Comparison of ENCODE assay signal across 1 cellular context in the genomic region with DNA sequence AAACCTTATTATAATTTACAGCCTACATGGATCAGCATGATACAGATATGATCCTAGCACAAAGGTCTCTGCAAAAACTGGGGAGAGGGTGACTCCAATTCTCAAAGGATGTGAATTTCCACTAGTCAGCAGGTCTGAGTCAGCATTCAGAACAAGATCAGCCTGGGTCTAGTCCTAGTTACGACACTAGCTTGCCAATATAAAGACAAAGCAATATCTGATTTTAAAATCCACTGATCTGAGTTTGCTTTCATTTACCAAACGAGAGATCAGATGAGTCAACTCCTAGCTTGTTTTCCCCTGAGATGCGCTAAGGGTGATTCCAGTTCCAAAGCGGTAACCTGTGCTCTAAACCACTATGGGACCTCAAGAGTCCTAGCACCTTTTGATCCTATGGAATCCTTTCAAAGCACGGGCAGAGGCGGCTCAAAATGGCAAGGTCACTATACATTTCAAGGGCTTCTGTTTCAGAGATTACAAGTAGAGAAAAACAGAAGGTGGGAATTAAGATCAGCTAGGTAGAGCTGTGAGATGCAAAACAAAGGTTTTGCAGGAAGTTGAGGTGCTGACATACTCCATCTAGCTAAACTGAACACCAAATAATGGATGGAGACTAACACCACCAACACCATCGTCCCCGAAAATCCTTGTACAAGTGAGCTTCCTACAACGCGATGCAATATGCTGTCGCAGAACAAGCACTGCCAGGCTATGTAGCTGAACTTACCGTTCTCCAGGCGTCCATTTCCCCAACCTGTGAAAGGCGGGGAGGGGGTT.
TF ChIP-seq lines count a peak whose summit lies in the region.

No MANE protein-coding gene starts in this region.

TF ChIP-seq in K562, 482 proteins besides CTCF, POLR2A, EP300 and RAD21 (continued from another document and continues in another):
- TF ChIP-seq, protein P1, sequence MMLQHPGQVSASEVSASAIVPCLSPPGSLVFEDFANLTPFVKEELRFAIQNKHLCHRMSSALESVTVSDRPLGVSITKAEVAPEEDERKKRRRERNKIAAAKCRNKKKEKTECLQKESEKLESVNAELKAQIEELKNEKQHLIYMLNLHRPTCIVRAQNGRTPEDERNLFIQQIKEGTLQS (IDR thresholded peaks at IDR 0.05): peak; percentile 53; the same call in 1 of the 2 replicates
- TF ChIP-seq, protein P1 (CRISPR knock-in tag; conservative IDR thresholded peaks at IDR 0.05): no peak
- TF ChIP-seq NFATC3 (IDR thresholded peaks at IDR 0.05) (no peak), ERF (CRISPR knock-in tag; IDR thresholded peaks at IDR 0.05) (no peak), ZFPM2 (CRISPR knock-in tag; IDR thresholded peaks at IDR 0.05) (no peak), SP2 (IDR thresholded peaks at IDR 0.05; ENCODE audit: extremely low read depth, low read depth, low read length, poor library complexity, severe bottlenecking) (no peak), MCM3 (IDR thresholded peaks at IDR 0.05) (no peak), ZNF316 (IDR thresholded peaks at IDR 0.05) (peak; percentile 99), FOXA3 (CRISPR knock-in tag; conservative IDR thresholded peaks at IDR 0.05 in 1 of 2, IDR thresholded peaks at IDR 0.05 in 1 of 2) (no peak), HDGF (IDR thresholded peaks at IDR 0.05) (no peak), ZNF232 (CRISPR knock-in tag; IDR thresholded peaks at IDR 0.05) (no peak), IFI16 (CRISPR knock-in tag; IDR thresholded peaks at IDR 0.05) (no peak), ASH1L (IDR thresholded peaks at IDR 0.05; ENCODE audit: borderline replicate concordance, low read depth, partially characterized antibody) (no peak), ZNF224 (CRISPR knock-in tag; IDR thresholded peaks at IDR 0.05) (no peak), ZNF175 (CRISPR knock-in tag; IDR thresholded peaks at IDR 0.05; ENCODE audit: low read depth) (no peak), MEF2A (IDR thresholded peaks at IDR 0.05; ENCODE audit: control insufficient read depth, low read depth, low read length) (no peak), MYC (IDR thresholded peaks at IDR 0.05; ENCODE audit: low read depth, low read length) (no peak), MYC (CRISPR knock-in tag; IDR thresholded peaks at IDR 0.05; ENCODE audit: borderline replicate concordance, low read depth) (no peak), LEF1 (IDR thresholded peaks at IDR 0.05) (no peak), CREB1 (IDR thresholded peaks at IDR 0.05) (0 out of 2 replicates have a peak, but pooled peaks have one; percentile 15), CREB1 (CRISPR knock-in tag; IDR thresholded peaks at IDR 0.05) (no peak), ZNF146 (CRISPR knock-in tag; IDR thresholded peaks at IDR 0.05; ENCODE audit: unreplicated experiment) (no peak), GABPB2 (CRISPR knock-in tag; conservative IDR thresholded peaks at IDR 0.05) (no peak), ZBTB9 (CRISPR knock-in tag; IDR thresholded peaks at IDR 0.05) (no peak), SAP30 (IDR thresholded peaks at IDR 0.05; ENCODE audit: borderline replicate concordance, insufficient read depth, low read depth, low read length, poor library complexity, severe bottlenecking) (no peak), NCOA6 (IDR thresholded peaks at IDR 0.05) (no peak), RBM39 (optimal IDR thresholded peaks at IDR 0.05; ENCODE audit: low read depth, low read length) (no peak), KLF16 (IDR thresholded peaks at IDR 0.05) (no peak), SRSF1 (IDR thresholded peaks at IDR 0.05; ENCODE audit: low read depth, low read length) (no peak), ZNF695 (CRISPR knock-in tag; IDR thresholded peaks at IDR 0.05) (no peak), SMARCA4 (IDR thresholded peaks at IDR 0.05) (0 out of 2 replicates have a peak, but pooled peaks have one; percentile 16), RCOR1 (IDR thresholded peaks at IDR 0.05; ENCODE audit: borderline replicate concordance in 1 of 2, low read depth in 2 of 2, low read length in 2 of 2) (no peak), SIN3A (IDR thresholded peaks at IDR 0.05; ENCODE audit: borderline replicate concordance in 2 of 2, control insufficient read depth in 1 of 2, low read depth in 2 of 2, low read length in 2 of 2) (no peak; a peak in 1 of 4 replicates), PPARD (CRISPR knock-in tag; IDR thresholded peaks at IDR 0.05) (no peak), BACH1 (tag; IDR thresholded peaks at IDR 0.05) (peak; percentile 71; the same call in 1 of the 2 replicates), ZBED1 (IDR thresholded peaks at IDR 0.05) (no peak), ILF3 (IDR thresholded peaks at IDR 0.05; ENCODE audit: borderline replicate concordance) (no peak), FOXM1 (IDR thresholded peaks at IDR 0.05; ENCODE audit: low read depth) (no peak), FOXM1 (CRISPR knock-in tag; IDR thresholded peaks at IDR 0.05; ENCODE audit: low read depth) (no peak), BCOR (IDR thresholded peaks at IDR 0.05) (no peak), ZNF436 (CRISPR knock-in tag; IDR thresholded peaks at IDR 0.05) (no peak), MTF1 (CRISPR knock-in tag; IDR thresholded peaks at IDR 0.05; ENCODE audit: borderline replicate concordance) (no peak), ZNF134 (CRISPR knock-in tag; conservative IDR thresholded peaks at IDR 0.05) (no peak), ZNF41 (CRISPR knock-in tag; conservative IDR thresholded peaks at IDR 0.05) (no peak), SIX5 (IDR thresholded peaks at IDR 0.05; ENCODE audit: borderline replicate concordance in 1 of 2, insufficient read depth in 1 of 2, low read depth in 1 of 2, low read length in 2 of 2) (no peak), ZSCAN32 (CRISPR knock-in tag; IDR thresholded peaks at IDR 0.05) (no peak), MCM2 (IDR thresholded peaks at IDR 0.05; ENCODE audit: low read depth) (no peak), NFE2 (IDR thresholded peaks at IDR 0.05; ENCODE audit: low read depth) (peak; percentile 73; the same call in 1 of the 2 replicates), MAFK (IDR thresholded peaks at IDR 0.05; ENCODE audit: low read length) (peak; percentile 91), ARID1B (IDR thresholded peaks at IDR 0.05) (no peak), KDM4B (IDR thresholded peaks at IDR 0.05; ENCODE audit: borderline replicate concordance in 2 of 2, low read depth in 1 of 2) (no peak), ZBTB17 (CRISPR knock-in tag; IDR thresholded peaks at IDR 0.05) (no peak), RBM25 (IDR thresholded peaks at IDR 0.05; ENCODE audit: low read depth, low read length, severe bottlenecking) (no peak), CCAR2 (IDR thresholded peaks at IDR 0.05; ENCODE audit: low read depth, low read length) (no peak)
- TF ChIP-seq, protein P2, sequence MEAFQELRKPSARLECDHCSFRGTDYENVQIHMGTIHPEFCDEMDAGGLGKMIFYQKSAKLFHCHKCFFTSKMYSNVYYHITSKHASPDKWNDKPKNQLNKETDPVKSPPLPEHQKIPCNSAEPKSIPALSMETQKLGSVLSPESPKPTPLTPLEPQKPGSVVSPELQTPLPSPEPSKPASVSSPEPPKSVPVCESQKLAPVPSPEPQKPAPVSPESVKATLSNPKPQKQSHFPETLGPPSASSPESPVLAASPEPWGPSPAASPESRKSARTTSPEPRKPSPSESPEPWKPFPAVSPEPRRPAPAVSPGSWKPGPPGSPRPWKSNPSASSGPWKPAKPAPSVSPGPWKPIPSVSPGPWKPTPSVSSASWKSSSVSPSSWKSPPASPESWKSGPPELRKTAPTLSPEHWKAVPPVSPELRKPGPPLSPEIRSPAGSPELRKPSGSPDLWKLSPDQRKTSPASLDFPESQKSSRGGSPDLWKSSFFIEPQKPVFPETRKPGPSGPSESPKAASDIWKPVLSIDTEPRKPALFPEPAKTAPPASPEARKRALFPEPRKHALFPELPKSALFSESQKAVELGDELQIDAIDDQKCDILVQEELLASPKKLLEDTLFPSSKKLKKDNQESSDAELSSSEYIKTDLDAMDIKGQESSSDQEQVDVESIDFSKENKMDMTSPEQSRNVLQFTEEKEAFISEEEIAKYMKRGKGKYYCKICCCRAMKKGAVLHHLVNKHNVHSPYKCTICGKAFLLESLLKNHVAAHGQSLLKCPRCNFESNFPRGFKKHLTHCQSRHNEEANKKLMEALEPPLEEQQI (IDR thresholded peaks at IDR 0.05): no peak
- TF ChIP-seq, protein P3, sequence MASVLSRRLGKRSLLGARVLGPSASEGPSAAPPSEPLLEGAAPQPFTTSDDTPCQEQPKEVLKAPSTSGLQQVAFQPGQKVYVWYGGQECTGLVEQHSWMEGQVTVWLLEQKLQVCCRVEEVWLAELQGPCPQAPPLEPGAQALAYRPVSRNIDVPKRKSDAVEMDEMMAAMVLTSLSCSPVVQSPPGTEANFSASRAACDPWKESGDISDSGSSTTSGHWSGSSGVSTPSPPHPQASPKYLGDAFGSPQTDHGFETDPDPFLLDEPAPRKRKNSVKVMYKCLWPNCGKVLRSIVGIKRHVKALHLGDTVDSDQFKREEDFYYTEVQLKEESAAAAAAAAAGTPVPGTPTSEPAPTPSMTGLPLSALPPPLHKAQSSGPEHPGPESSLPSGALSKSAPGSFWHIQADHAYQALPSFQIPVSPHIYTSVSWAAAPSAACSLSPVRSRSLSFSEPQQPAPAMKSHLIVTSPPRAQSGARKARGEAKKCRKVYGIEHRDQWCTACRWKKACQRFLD (CRISPR knock-in tag; IDR thresholded peaks at IDR 0.05): no peak
- TF ChIP-seq, protein P4, sequence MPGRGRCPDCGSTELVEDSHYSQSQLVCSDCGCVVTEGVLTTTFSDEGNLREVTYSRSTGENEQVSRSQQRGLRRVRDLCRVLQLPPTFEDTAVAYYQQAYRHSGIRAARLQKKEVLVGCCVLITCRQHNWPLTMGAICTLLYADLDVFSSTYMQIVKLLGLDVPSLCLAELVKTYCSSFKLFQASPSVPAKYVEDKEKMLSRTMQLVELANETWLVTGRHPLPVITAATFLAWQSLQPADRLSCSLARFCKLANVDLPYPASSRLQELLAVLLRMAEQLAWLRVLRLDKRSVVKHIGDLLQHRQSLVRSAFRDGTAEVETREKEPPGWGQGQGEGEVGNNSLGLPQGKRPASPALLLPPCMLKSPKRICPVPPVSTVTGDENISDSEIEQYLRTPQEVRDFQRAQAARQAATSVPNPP (IDR thresholded peaks at IDR 0.05; ENCODE audit: borderline replicate concordance, insufficient read depth, insufficient read length): no peak
- TF ChIP-seq, protein P5, sequence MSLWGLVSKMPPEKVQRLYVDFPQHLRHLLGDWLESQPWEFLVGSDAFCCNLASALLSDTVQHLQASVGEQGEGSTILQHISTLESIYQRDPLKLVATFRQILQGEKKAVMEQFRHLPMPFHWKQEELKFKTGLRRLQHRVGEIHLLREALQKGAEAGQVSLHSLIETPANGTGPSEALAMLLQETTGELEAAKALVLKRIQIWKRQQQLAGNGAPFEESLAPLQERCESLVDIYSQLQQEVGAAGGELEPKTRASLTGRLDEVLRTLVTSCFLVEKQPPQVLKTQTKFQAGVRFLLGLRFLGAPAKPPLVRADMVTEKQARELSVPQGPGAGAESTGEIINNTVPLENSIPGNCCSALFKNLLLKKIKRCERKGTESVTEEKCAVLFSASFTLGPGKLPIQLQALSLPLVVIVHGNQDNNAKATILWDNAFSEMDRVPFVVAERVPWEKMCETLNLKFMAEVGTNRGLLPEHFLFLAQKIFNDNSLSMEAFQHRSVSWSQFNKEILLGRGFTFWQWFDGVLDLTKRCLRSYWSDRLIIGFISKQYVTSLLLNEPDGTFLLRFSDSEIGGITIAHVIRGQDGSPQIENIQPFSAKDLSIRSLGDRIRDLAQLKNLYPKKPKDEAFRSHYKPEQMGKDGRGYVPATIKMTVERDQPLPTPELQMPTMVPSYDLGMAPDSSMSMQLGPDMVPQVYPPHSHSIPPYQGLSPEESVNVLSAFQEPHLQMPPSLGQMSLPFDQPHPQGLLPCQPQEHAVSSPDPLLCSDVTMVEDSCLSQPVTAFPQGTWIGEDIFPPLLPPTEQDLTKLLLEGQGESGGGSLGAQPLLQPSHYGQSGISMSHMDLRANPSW (CRISPR knock-in tag; IDR thresholded peaks at IDR 0.05): no peak
- TF ChIP-seq, protein P6, sequence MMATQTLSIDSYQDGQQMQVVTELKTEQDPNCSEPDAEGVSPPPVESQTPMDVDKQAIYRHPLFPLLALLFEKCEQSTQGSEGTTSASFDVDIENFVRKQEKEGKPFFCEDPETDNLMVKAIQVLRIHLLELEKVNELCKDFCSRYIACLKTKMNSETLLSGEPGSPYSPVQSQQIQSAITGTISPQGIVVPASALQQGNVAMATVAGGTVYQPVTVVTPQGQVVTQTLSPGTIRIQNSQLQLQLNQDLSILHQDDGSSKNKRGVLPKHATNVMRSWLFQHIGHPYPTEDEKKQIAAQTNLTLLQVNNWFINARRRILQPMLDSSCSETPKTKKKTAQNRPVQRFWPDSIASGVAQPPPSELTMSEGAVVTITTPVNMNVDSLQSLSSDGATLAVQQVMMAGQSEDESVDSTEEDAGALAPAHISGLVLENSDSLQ (IDR thresholded peaks at IDR 0.05): no peak
